ENCODE assay signal across 8 cellular contexts in genomic region chr3:172490198-172490669, GRCh38. TPM values are rescaled to one million over a fixed set of nuclear protein-coding genes. Genes with fewer than 3 reads are reported as not detected.
DNase-seq lines count a peak whose midpoint lies in the region; ATAC-seq, FAIRE-seq and TF ChIP-seq lines count a peak whose summit lies in the region.
"Not testable (repeated sequence)": the region's sequence is repeated elsewhere in the genome, so short reads cannot be mapped to it uniquely, and the experiment has no call there.

No MANE protein-coding gene starts in this region.

- H2AFZ ChIP-seq in smooth muscle cell (ENCODE audit: low read depth), result peak overlapping the region; percentile 73

- H3K4me2 ChIP-seq in smooth muscle cell, result not testable (repeated sequence)

- ATAC-seq in HG03354 (IDR thresholded peaks at IDR 0.05; ENCODE audit: poor library complexity, severe bottlenecking, unreplicated experiment), result peak; percentile 92

- in situ Hi-C loops in T47D (cut with HindIII; ENCODE audit: low pct_unique_long_range_greater_than_20kb, low sequenced_read_pairs), result not testable (repeated sequence)

- not testable (repeated sequence) for H3K79me2 ChIP-seq in smooth muscle cell (ENCODE audit: low read depth)

- not testable (repeated sequence) for H3F3A ChIP-seq in smooth muscle cell (ENCODE audit: low read depth)

- not testable (repeated sequence) for H3K4me3 ChIP-seq in smooth muscle cell

- H3K27ac ChIP-seq in 22Rv1; smooth muscle cell (ENCODE audit: low read depth): not testable (repeated sequence)

- not testable (repeated sequence) for H3K27me3 ChIP-seq in smooth muscle cell (ENCODE audit: low read depth)

- 26% methylated on average over 4 of the region's 4 CpGs for WGBS in smooth muscle cell (ENCODE audit: low lambda C conversion rate)

- H3K9ac ChIP-seq in smooth muscle cell (ENCODE audit: low read depth), result not testable (repeated sequence)

- H3K9me3 ChIP-seq in smooth muscle cell (replicated peaks; ENCODE audit: low read depth), result not testable (repeated sequence)

- not testable (repeated sequence) for H3K36me3 ChIP-seq in smooth muscle cell (ENCODE audit: low read depth)

- DNase-seq in GM18507 (ENCODE audit: extremely low spot score, insufficient read length, low read depth), result not testable (repeated sequence)
- DNase-seq in NCI-H524 treated with DMSO at 0.1 percent for 48 hours (lab: John Stamatoyannopoulos, UW) (peak; percentile 12), T47D (ENCODE audit: low read depth in 1 of 2, low spot score in 1 of 2) (peak; percentile 52 to 89), iPS DF 4.7 (ENCODE audit: extremely low read depth, low spot score) (peak; percentile 22), smooth muscle cell (lab: John Stamatoyannopoulos, UW; ENCODE audit: unreplicated experiment) (peak; percentile 2)
- DNase-seq in activated CD4-positive, CD25-positive, alpha-beta regulatory T cell treated with anti-CD3 and anti-CD28 coated beads, Interleukin-2, amount 50 U/mL, for 72 hours, result peak; percentile 69

- H3K4me1 ChIP-seq in smooth muscle cell (ENCODE audit: low read depth), result not testable (repeated sequence)

- peak; percentile 85 for TF ChIP-seq CTCF in 22Rv1 (IDR thresholded peaks at IDR 0.05)
- TF ChIP-seq CTCF in smooth muscle cell (IDR thresholded peaks at IDR 0.05; ENCODE audit: borderline replicate concordance, insufficient read depth, poor library complexity, severe bottlenecking), result peak; percentile 85

- peak; percentile 93 for FAIRE-seq in GM18507 (lab: Jason Lieb, UNC)

- H4K20me1 ChIP-seq in smooth muscle cell (ENCODE audit: low read depth), result not testable (repeated sequence)

RNA-seq across cellular contexts. Expression of gene TNFSF10, which starts 33.0 kb away (rescaled TPM):
- total RNA-seq in smooth muscle cell, result 18.3 and 37.1 TPM in 2 replicates
- polyA plus RNA-seq in smooth muscle cell, result 16.4 and 22.4 TPM in 2 replicates

RNA-seq across cellular contexts. Expression of gene GHSR, which starts 42.0 kb away (rescaled TPM):
- not detected in 2 replicates for total RNA-seq in smooth muscle cell
- not detected in 2 replicates for polyA plus RNA-seq in smooth muscle cell
